Comparison of ENCODE assay signal across 20 cellular contexts in genomic region chr2:187093771-187094412, GRCh38.
DNase-seq lines count a peak whose midpoint lies in the region; FAIRE-seq and TF ChIP-seq lines count a peak whose summit lies in the region.
"Had no signal": no experiment of that assay in that cellular context is flagged by ENCODE, and none has a peak within 500 bp of the region (broad histone marks: within the 10 kb centered on the region; RNA-seq: fewer than 3 reads in every experiment).

No MANE protein-coding gene starts in this region.

- POLR2A ChIA-PET in CD8-positive, alpha-beta memory T cell (lab: Charles Lee) = no interaction called here

- no peaks in the 10 kb centered on the region for H3K4me1 ChIP-seq in CD8-positive, alpha-beta memory T cell (ENCODE audit: insufficient read depth, low read length)
- H3K4me1 ChIP-seq: BLaER1 had no signal

- H3K36me3 ChIP-seq in SK-N-MC (ENCODE audit: insufficient read depth, low read length) = no peaks in the 10 kb centered on the region
- H3K36me3 ChIP-seq in CD8-positive, alpha-beta memory T cell (ENCODE audit: insufficient read depth, low read length) = no peaks in the 10 kb centered on the region
- H3K36me3 ChIP-seq: BLaER1 had no signal

- DNase-seq in A172 (ENCODE audit: low spot score) (peak; percentile 13), ELR (ENCODE audit: low read depth) (peak; percentile 12), SK-N-MC (ENCODE audit: low read depth, low spot score) (peak; percentile 37), fibroblast of villous mesenchyme (ENCODE audit: low read depth) (peak; percentile 69), HTR-8/SVneo (ENCODE audit: insufficient read length, low spot score) (no peak), NCI-H748 treated with DMSO at 0.1 percent for 48 hours (lab: John Stamatoyannopoulos, UW) (no peak), middle frontal gyrus (ENCODE audit: extremely low spot score, low spot score) (no peak)
- DNase-seq in CD8-positive, alpha-beta memory T cell = no peak
- DNase-seq: CD8-positive, alpha-beta T cell; DMS79 treated with DMSO at 0.1 percent for 48 hours; H7; MM.1S; NCI-H1092; NCI-H146; NCI-H2029 treated with DMSO at 0.1 percent for 48 hours; NCI-H2171; NCI-H774; SIG-M5 had no signal

- no peak overlapping the region for H3K27ac Mint-ChIP-seq in CD8-positive, alpha-beta memory T cell
- H3K27ac Mint-ChIP-seq: CD8-positive, alpha-beta T cell had no signal

- CTCF ChIA-PET in CD8-positive, alpha-beta memory T cell (lab: Charles Lee) = no interaction called here

- no peaks in the 10 kb centered on the region for H3K27me3 ChIP-seq in CD8-positive, alpha-beta memory T cell (ENCODE audit: insufficient read depth, low read length, poor library complexity, severe bottlenecking)
- H3K27me3 ChIP-seq: BLaER1 had no signal

- H3K4me1 Mint-ChIP-seq in CD8-positive, alpha-beta memory T cell = no peaks in the 10 kb centered on the region

- H3K9me3 ChIP-seq in SK-N-MC (ENCODE audit: low read depth, low read length) = no peaks in the 10 kb centered on the region
- no peaks in the 10 kb centered on the region for H3K9me3 ChIP-seq in CD8-positive, alpha-beta memory T cell (ENCODE audit: low read length)
- H3K9me3 ChIP-seq: BLaER1 had no signal

- no peaks in the 10 kb centered on the region for H3K36me3 Mint-ChIP-seq in CD8-positive, alpha-beta memory T cell
- H3K36me3 Mint-ChIP-seq: CD8-positive, alpha-beta T cell had no signal

- peaks cover 0 to 13% (median under 1%) of the 10 kb centered on the region in 5 donors for H3K9me3 Mint-ChIP-seq in CD8-positive, alpha-beta memory T cell

- no peak for TF ChIP-seq CTCF in fibroblast of villous mesenchyme (IDR thresholded peaks at IDR 0.05; ENCODE audit: insufficient read depth, low read depth, low read length)

- no peak overlapping the region for H3K27ac ChIP-seq in SK-N-MC
- no peak overlapping the region for H3K27ac ChIP-seq in CD8-positive, alpha-beta memory T cell (ENCODE audit: low read depth, low read length)
- H3K27ac ChIP-seq: BLaER1 had no signal

- H3K4me3 Mint-ChIP-seq in CD8-positive, alpha-beta memory T cell = no peak overlapping the region
- H3K4me3 Mint-ChIP-seq: CD8-positive, alpha-beta T cell had no signal

- no peak overlapping the region for H3K4me3 ChIP-seq in SK-N-MC
- no peak overlapping the region for H3K4me3 ChIP-seq in fibroblast of villous mesenchyme (ENCODE audit: low read depth, low read length)
- no peak overlapping the region for H3K4me3 ChIP-seq in CD8-positive, alpha-beta memory T cell (ENCODE audit: low read length)
- H3K4me3 ChIP-seq: BLaER1 had no signal

- H3K27me3 Mint-ChIP-seq in CD8-positive, alpha-beta memory T cell = no peaks in the 10 kb centered on the region

- FAIRE-seq in HTR-8/SVneo (lab: Jason Lieb, UNC) = no peak
- FAIRE-seq: D721Med had no signal

- no peak overlapping the region for H3K9ac ChIP-seq in SK-N-MC (ENCODE audit: insufficient read length)
- H3K9ac ChIP-seq: BLaER1 had no signal

Comparison
In these comparisons a context has a peak if more than half of its experiments do, and no peak if none do; other contexts are left out.
1. DNase-seq: peak in A172 (single experiment), ELR (single experiment), SK-N-MC (single experiment) and fibroblast of villous mesenchyme (single experiment); none in HTR-8/SVneo (single experiment), CD8-positive, alpha-beta memory T cell (0 of 5), NCI-H748 treated with DMSO at 0.1 percent for 48 hours (single experiment) and middle frontal gyrus (single experiment).